In the genomic region with DNA sequence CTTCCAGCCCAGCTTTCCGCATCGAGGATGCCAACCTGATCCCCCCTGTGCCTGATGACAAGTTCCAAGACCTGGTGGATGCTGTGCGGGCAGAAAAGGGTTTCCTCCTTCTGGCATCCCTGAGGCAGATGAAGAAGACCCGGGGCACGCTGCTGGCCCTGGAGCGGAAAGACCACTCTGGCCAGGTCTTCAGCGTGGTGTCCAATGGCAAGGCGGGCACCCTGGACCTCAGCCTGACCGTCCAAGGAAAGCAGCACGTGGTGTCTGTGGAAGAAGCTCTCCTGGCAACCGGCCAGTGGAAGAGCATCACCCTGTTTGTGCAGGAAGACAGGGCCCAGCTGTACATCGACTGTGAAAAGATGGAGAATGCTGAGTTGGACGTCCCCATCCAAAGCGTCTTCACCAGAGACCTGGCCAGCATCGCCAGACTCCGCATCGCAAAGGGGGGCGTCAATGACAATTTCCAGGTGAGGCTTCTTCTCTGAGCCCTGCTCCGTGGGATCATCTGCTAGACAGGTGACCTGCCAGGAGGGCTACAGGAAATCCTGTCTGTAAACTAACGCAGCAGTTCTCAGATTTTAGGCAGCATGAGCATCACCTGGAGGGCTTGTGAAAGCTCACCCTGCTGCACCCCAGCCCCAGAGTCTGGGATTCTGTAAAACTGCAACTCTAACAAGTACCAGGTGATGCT, we compare ENCODE assay signal across 9 cellular contexts. TPM values are rescaled to one million over a fixed set of nuclear protein-coding genes. Genes with fewer than 3 reads are reported as not detected.
A peak's percentile ranks its signal among the peaks of the same experiment; 100 is the strongest.
DNase-seq lines count a peak whose midpoint lies in the region; ATAC-seq and TF ChIP-seq lines count a peak whose summit lies in the region.
"Had no signal": no experiment of that assay in that cellular context is flagged by ENCODE, and none has a peak within 500 bp of the region (broad histone marks: within the 10 kb centered on the region; RNA-seq: fewer than 3 reads in every experiment).

No MANE protein-coding gene starts in this region.

- H3K4me1 ChIP-seq in body of pancreas (peaks cover 42% of the 10 kb centered on the region), rectal smooth muscle tissue (ENCODE audit: control insufficient read depth, insufficient read depth, low read length) (peaks cover 52% of the 10 kb centered on the region)

- intact Hi-C loops in body of pancreas (cut with DNase I) = loop anchor here (5.0 to 10.0 kb wide), 2 partner anchors 765 to 868 kb away; no protein-coding TSS in a partner anchor

- H3K36me3 ChIP-seq in body of pancreas (replicated peaks in 1 of 2; ENCODE audit: insufficient read depth in 1 of 2, low read depth in 2 of 2) (peaks cover 0 to 12% of the 10 kb centered on the region in 2 donors), rectal smooth muscle tissue (ENCODE audit: control insufficient read depth, insufficient read depth, low read length) (peaks cover 46% of the 10 kb centered on the region)

- ATAC-seq in body of pancreas (no peak), HG02970 (IDR thresholded peaks at IDR 0.05; ENCODE audit: low FRiP score, unreplicated experiment) (no peak), GM21825 (IDR thresholded peaks at IDR 0.05; ENCODE audit: unreplicated experiment) (no peak), GM18907 (IDR thresholded peaks at IDR 0.05; ENCODE audit: unreplicated experiment) (no peak)

- 77% methylated on average over 9 to 19 of the region's 20 CpGs for WGBS in body of pancreas, 2 donors

- H3K27me3 ChIP-seq in body of pancreas = no peaks in the 10 kb centered on the region
- H3K27me3 ChIP-seq in rectal smooth muscle tissue (ENCODE audit: control insufficient read depth, insufficient read depth, low read length) = no peaks in the 10 kb centered on the region

- TF ChIP-seq POLR2A in body of pancreas (IDR thresholded peaks at IDR 0.05) = no peak

- H3K27ac ChIP-seq in body of pancreas = peak overlapping the region in 3 of 4 donors; percentile 43 to 80 (median 80)
- H3K27ac ChIP-seq in rectal smooth muscle tissue (ENCODE audit: low read depth, low read length) = peak overlapping the region; percentile 96

- H3K9ac ChIP-seq in rectal smooth muscle tissue (ENCODE audit: low read length) = peak overlapping the region; percentile 47

- no peak overlapping the region for H3K4me3 ChIP-seq in body of pancreas
- peak overlapping the region; percentile 72 for H3K4me3 ChIP-seq in iPS-11a (ENCODE audit: low read depth, low read length)
- peak overlapping the region; percentile 76 for H3K4me3 ChIP-seq in rectal smooth muscle tissue (ENCODE audit: low read length)

- no peaks in the 10 kb centered on the region for H3K9me3 ChIP-seq in body of pancreas

- DNase-seq in GM04504 (ENCODE audit: low read depth) = peak; percentile 68
- peak in 2 of 4 donors; percentile 21 to 53 for DNase-seq in body of pancreas
- no peak for DNase-seq in RPMI8226
- DNase-seq: NCI-H187 had no signal

- no peak for TF ChIP-seq CTCF in body of pancreas (IDR thresholded peaks at IDR 0.05)

RNA-seq across cellular contexts. Expression of a gene that starts 1.6 kb away (rescaled TPM):
- total RNA-seq in body of pancreas = 100 to 1,000 TPM; 139 to 398 TPM

Comparison
In these comparisons a context has a peak if more than half of its experiments do, and no peak if none do; other contexts are left out.
1. H3K4me3 ChIP-seq: peak in iPS-11a (single experiment) and rectal smooth muscle tissue (single experiment); none in body of pancreas (0 of 2).